In the genomic region with DNA sequence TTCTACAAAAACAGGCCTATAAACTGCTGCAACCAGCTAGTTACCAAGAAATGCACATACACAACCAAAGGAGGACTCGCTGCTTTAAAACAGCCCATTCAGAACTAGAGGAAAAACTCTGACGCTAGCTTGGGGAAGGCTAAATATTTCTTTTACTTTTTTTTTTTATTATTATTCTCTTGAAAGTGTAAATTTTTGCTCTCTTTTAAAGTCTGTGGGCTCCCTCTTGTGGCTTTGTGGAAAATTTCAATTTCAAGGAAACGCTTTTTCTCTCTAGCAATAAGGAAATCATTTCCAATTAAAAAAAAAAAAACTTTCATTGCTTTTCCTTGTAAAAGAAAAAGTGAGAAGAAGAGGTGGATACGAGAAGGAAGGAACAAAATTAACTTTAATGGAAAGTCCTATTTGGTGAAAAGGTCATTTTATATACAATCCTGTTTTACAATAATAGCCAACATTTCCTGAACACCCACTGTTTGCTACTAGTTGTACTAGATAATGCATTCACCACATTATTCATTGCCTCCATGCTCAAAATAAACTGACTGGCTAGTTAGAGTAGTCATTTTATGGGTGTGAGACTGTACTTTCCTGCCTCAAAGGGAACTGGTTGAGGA, we compare ENCODE assay signal across 8 cellular contexts. TPM values are rescaled to one million over a fixed set of nuclear protein-coding genes. Genes with fewer than 3 reads are reported as not detected.
A peak's percentile ranks its signal among the peaks of the same experiment; 100 is the strongest.
DNase-seq lines count a peak whose midpoint lies in the region; ATAC-seq and TF ChIP-seq lines count a peak whose summit lies in the region.

No MANE protein-coding gene starts in this region.

- DNase-seq in A673 (ENCODE audit: low spot score) (peak; percentile 36), GM12865 (ENCODE audit: low read depth) (peak; percentile 21), RKO (ENCODE audit: low spot score) (peak; percentile 55), foreskin keratinocyte (peak; percentile 1 to 18), NCI-H526 treated with DMSO at 0.1 percent for 48 hours (lab: John Stamatoyannopoulos, UW) (no peak)
- DNase-seq in effector CD8-positive, alpha-beta T cell (lab: John Stamatoyannopoulos, UW) = no peak

- H3K4me3 ChIP-seq in A673 (ENCODE audit: low read depth, low read length, poor library complexity, severe bottlenecking) (no peak overlapping the region), GM12865 (ENCODE audit: low read depth, low read length) (no peak overlapping the region), skeletal muscle satellite cell (ENCODE audit: low read length) (no peak overlapping the region)

- intact Hi-C loops in A673 (cut with micrococcal nuclease; ENCODE audit: unreplicated experiment) = loop anchor here (5.0 kb wide), 1 partner anchor 256 kb away; no protein-coding TSS in a partner anchor

- CTCF ChIA-PET in A673 (lab: Charles Lee) = no interaction called here

- no peak overlapping the region for H3K9ac ChIP-seq in skeletal muscle satellite cell (ENCODE audit: low read depth, low read length)

- H3K4me2 ChIP-seq in skeletal muscle satellite cell (ENCODE audit: low read length) = peak overlapping the region; percentile 13

- no TSS peak for BruUV-seq in A673 (replicated peaks; lab: Mats Ljungman, UMichigan)

- ATAC-seq in foreskin keratinocyte = no peak
- no peak for ATAC-seq in HG02623 (IDR thresholded peaks at IDR 0.05; ENCODE audit: unreplicated experiment)

- TF ChIP-seq CTCF in A673 (conservative IDR thresholded peaks at IDR 0.05; ENCODE audit: low read depth, low read length) = peak; percentile 55
- TF ChIP-seq CTCF in GM12865 (IDR thresholded peaks at IDR 0.05; ENCODE audit: insufficient read depth, low read depth, low read length, missing control alignments) = peak; percentile 12
- TF ChIP-seq CTCF in foreskin keratinocyte (conservative IDR thresholded peaks at IDR 0.05) = peak; percentile 74

- POLR2A ChIA-PET in A673 (lab: Charles Lee; ENCODE audit: low non-redundant PET) = no interaction called here

- H3K27ac ChIP-seq in A673 (ENCODE audit: low read depth, low read length, poor library complexity, severe bottlenecking) = no peak overlapping the region
- H3K27ac ChIP-seq in foreskin keratinocyte = no peak overlapping the region

- H3K36me3 ChIP-seq in A673 (ENCODE audit: insufficient read depth, low read length, poor library complexity, severe bottlenecking) = no peaks in the 10 kb centered on the region
- no peaks in the 10 kb centered on the region for H3K36me3 ChIP-seq in skeletal muscle satellite cell (ENCODE audit: insufficient read depth, low read length)

- no peaks in the 10 kb centered on the region for H3K9me3 ChIP-seq in A673 (ENCODE audit: low read depth, low read length, poor library complexity, severe bottlenecking)
- H3K9me3 ChIP-seq in skeletal muscle satellite cell (replicated peaks; ENCODE audit: low read length) = no peaks in the 10 kb centered on the region

- H3K4me1 ChIP-seq in A673 (ENCODE audit: insufficient read depth, low read length, poor library complexity, severe bottlenecking) (no peaks in the 10 kb centered on the region), foreskin keratinocyte (no peaks in the 10 kb centered on the region), skeletal muscle satellite cell (ENCODE audit: control insufficient read depth, insufficient read depth, low read length) (no peaks in the 10 kb centered on the region)

- H3K27me3 ChIP-seq in A673 (replicated peaks; ENCODE audit: insufficient read depth, low read depth, low read length, poor library complexity) (no peaks in the 10 kb centered on the region), foreskin keratinocyte (no peaks in the 10 kb centered on the region), skeletal muscle satellite cell (ENCODE audit: control insufficient read depth, insufficient read depth, low read length) (no peaks in the 10 kb centered on the region)

RNA-seq across cellular contexts. Expression of gene SAMMSON, which starts 51.2 kb away (rescaled TPM):
- not detected in 2 replicates for total RNA-seq in A673 (2021)
- not detected in 2 replicates for total RNA-seq in foreskin keratinocyte
- polyA plus RNA-seq in foreskin keratinocyte = not detected in 2 replicates
- not detected in 2 replicates for total RNA-seq in skeletal muscle satellite cell (2012; rRNA removed)

Comparison
In these comparisons a context has a peak if more than half of its experiments do, and no peak if none do; other contexts are left out.
1. DNase-seq: peak in A673 (single experiment), GM12865 (single experiment), RKO (single experiment) and foreskin keratinocyte (2 of 2); none in NCI-H526 treated with DMSO at 0.1 percent for 48 hours (single experiment) and effector CD8-positive, alpha-beta T cell (single experiment).
2. CTCF ChIP-seq: peak in every context shown above with its lines; median percentile 74 in foreskin keratinocyte; 55 in A673; 12 in GM12865.